In the genomic region with DNA sequence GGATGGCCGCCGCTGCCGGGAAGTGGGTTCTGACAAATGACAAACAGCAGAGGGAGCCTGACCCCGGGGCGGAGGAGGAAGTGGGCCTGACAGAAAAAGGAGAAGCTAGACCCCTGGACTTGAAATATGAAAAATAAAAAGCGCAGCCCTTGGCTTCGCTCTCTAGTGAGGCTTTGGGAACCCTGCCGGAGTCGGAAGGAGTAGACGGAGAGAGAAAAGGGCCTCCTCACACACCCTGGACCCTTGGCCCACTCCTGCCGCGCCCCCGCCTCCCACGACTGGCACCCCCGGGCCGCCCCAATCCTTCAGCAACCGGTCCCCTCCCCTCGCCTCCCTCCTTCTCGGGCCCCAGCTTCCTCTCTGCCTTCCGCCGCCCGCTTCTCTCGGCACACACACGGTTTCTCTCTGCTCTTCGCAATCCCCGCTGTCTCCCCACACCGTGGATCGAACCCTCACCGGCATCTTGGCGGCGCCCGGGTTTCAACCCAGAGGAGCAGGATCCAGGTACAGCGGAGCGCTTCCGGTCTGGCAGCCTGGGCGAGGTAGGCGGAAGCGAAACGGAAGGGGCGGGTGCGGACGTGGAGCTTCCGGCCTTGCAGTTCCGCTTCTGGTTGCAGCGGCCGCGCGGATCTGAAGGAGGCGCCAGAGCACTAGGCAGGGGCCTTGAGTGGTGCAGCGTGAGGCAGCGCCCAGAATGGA, we compare ENCODE assay signal across 1 cellular context.
TF ChIP-seq lines count a peak whose summit lies in the region.

TSS of gene ARPC3 (minus strand) at position 539 of the 699 bp plus-strand sequence. CDS start at position 462, 77 bp downstream.

TF ChIP-seq in HepG2, 621 proteins besides CTCF, POLR2A, EP300 and RAD21 (continued from another document and continues in another):
- TF ChIP-seq, protein P1, sequence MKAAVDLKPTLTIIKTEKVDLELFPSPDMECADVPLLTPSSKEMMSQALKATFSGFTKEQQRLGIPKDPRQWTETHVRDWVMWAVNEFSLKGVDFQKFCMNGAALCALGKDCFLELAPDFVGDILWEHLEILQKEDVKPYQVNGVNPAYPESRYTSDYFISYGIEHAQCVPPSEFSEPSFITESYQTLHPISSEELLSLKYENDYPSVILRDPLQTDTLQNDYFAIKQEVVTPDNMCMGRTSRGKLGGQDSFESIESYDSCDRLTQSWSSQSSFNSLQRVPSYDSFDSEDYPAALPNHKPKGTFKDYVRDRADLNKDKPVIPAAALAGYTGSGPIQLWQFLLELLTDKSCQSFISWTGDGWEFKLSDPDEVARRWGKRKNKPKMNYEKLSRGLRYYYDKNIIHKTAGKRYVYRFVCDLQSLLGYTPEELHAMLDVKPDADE (CRISPR knock-in tag; IDR thresholded peaks at IDR 0.05), result no peak
- TF ChIP-seq SUZ12 (IDR thresholded peaks at IDR 0.05; ENCODE audit: low read depth, low read length) (no peak), SMAD1 (CRISPR knock-in tag; IDR thresholded peaks at IDR 0.05; ENCODE audit: borderline replicate concordance, low read depth) (no peak), ZNF432 (CRISPR knock-in tag; IDR thresholded peaks at IDR 0.05; ENCODE audit: borderline replicate concordance) (no peak), ZNF484 (CRISPR knock-in tag; IDR thresholded peaks at IDR 0.05; ENCODE audit: borderline replicate concordance, low read depth) (no peak), ZNF772 (CRISPR knock-in tag; IDR thresholded peaks at IDR 0.05) (peak; percentile 36; the same call in 1 of the 2 replicates), HIC2 (CRISPR knock-in tag; IDR thresholded peaks at IDR 0.05; ENCODE audit: low read depth) (no peak), ZBTB2 (CRISPR knock-in tag; IDR thresholded peaks at IDR 0.05; ENCODE audit: low read depth) (0 out of 2 replicates have a peak, but pooled peaks have one; percentile 6), RBM39 (IDR thresholded peaks at IDR 0.05; ENCODE audit: low read depth, low read length, poor library complexity, severe bottlenecking) (no peak), ZNF546 (CRISPR knock-in tag; conservative IDR thresholded peaks at IDR 0.05) (peak; percentile 30; the same call in 1 of the 2 replicates), NFATC3 (CRISPR knock-in tag; IDR thresholded peaks at IDR 0.05) (peak; percentile 91; the same call in 1 of the 2 replicates), ZNF552 (CRISPR knock-in tag; IDR thresholded peaks at IDR 0.05; ENCODE audit: borderline replicate concordance) (no peak), ZEB1 (IDR thresholded peaks at IDR 0.05; ENCODE audit: insufficient replicate concordance, low read depth) (peak; percentile 47), REPIN1 (CRISPR knock-in tag; IDR thresholded peaks at IDR 0.05; ENCODE audit: borderline replicate concordance, low read depth) (peak; percentile 68), YY1 (IDR thresholded peaks at IDR 0.05; ENCODE audit: insufficient read depth, insufficient replicate concordance, low read depth, low read length) (peak; percentile 65), TEAD2 (CRISPR knock-in tag; IDR thresholded peaks at IDR 0.05) (no peak), SMC3 (IDR thresholded peaks at IDR 0.05; ENCODE audit: low read length) (peak; percentile 28), SOX6 (IDR thresholded peaks at IDR 0.05) (no peak), SOX6 (CRISPR knock-in tag; IDR thresholded peaks at IDR 0.05) (peak; percentile 51), GZF1 (CRISPR knock-in tag; IDR thresholded peaks at IDR 0.05) (0 out of 2 replicates have a peak, but pooled peaks have one; percentile 33), IRF1 (CRISPR knock-in tag; IDR thresholded peaks at IDR 0.05; ENCODE audit: low read depth) (no peak), POLR2G (IDR thresholded peaks at IDR 0.05; ENCODE audit: low read depth, low read length) (peak; percentile 89), ZNF577 (CRISPR knock-in tag; IDR thresholded peaks at IDR 0.05; ENCODE audit: borderline replicate concordance, low read depth) (no peak), ZNF879 (CRISPR knock-in tag; IDR thresholded peaks at IDR 0.05) (0 out of 2 replicates have a peak, but pooled peaks have one; percentile 60), SALL2 (CRISPR knock-in tag; IDR thresholded peaks at IDR 0.05) (peak; percentile 43; the same call in 1 of the 2 replicates), HCFC1 (IDR thresholded peaks at IDR 0.05; ENCODE audit: low read depth, low read length) (no peak), GFI1 (CRISPR knock-in tag; IDR thresholded peaks at IDR 0.05; ENCODE audit: borderline replicate concordance) (no peak), POGZ (CRISPR knock-in tag; IDR thresholded peaks at IDR 0.05) (peak; percentile 83), ZNF292 (CRISPR knock-in tag; IDR thresholded peaks at IDR 0.05; ENCODE audit: borderline replicate concordance, low read depth) (peak; percentile 51; the same call in 1 of the 2 replicates), ZNF572 (CRISPR knock-in tag; IDR thresholded peaks at IDR 0.05) (0 out of 2 replicates have a peak, but pooled peaks have one; percentile 60), IRF2 (CRISPR knock-in tag; IDR thresholded peaks at IDR 0.05) (peak; percentile 68; the same call in 1 of the 2 replicates), ELK4 (CRISPR knock-in tag; IDR thresholded peaks at IDR 0.05; ENCODE audit: borderline replicate concordance) (peak; percentile 93; the same call in 1 of the 2 replicates), TIGD3 (CRISPR knock-in tag; IDR thresholded peaks at IDR 0.05; ENCODE audit: borderline replicate concordance) (peak; percentile 52; the same call in 1 of the 2 replicates), GLI4 (CRISPR knock-in tag; IDR thresholded peaks at IDR 0.05; ENCODE audit: borderline replicate concordance) (peak; percentile 52; the same call in 1 of the 2 replicates), ZNF205 (CRISPR knock-in tag; IDR thresholded peaks at IDR 0.05) (0 out of 2 replicates have a peak, but pooled peaks have one; percentile 24), RCOR2 (CRISPR knock-in tag; IDR thresholded peaks at IDR 0.05) (0 out of 2 replicates have a peak, but pooled peaks have one; percentile 9), ZMYM2 (CRISPR knock-in tag; IDR thresholded peaks at IDR 0.05) (0 out of 2 replicates have a peak, but pooled peaks have one; percentile 67), ZNF558 (CRISPR knock-in tag; IDR thresholded peaks at IDR 0.05; ENCODE audit: borderline replicate concordance) (no peak), SIX4 (CRISPR knock-in tag; IDR thresholded peaks at IDR 0.05) (no peak), ZC3H13 (CRISPR knock-in tag; IDR thresholded peaks at IDR 0.05) (no peak; the same call in 1 of the 2 replicates), TFAP4 (IDR thresholded peaks at IDR 0.05; ENCODE audit: borderline replicate concordance, low read depth) (peak; percentile 83; the same call in 1 of the 2 replicates)
- TF ChIP-seq, protein P2, sequence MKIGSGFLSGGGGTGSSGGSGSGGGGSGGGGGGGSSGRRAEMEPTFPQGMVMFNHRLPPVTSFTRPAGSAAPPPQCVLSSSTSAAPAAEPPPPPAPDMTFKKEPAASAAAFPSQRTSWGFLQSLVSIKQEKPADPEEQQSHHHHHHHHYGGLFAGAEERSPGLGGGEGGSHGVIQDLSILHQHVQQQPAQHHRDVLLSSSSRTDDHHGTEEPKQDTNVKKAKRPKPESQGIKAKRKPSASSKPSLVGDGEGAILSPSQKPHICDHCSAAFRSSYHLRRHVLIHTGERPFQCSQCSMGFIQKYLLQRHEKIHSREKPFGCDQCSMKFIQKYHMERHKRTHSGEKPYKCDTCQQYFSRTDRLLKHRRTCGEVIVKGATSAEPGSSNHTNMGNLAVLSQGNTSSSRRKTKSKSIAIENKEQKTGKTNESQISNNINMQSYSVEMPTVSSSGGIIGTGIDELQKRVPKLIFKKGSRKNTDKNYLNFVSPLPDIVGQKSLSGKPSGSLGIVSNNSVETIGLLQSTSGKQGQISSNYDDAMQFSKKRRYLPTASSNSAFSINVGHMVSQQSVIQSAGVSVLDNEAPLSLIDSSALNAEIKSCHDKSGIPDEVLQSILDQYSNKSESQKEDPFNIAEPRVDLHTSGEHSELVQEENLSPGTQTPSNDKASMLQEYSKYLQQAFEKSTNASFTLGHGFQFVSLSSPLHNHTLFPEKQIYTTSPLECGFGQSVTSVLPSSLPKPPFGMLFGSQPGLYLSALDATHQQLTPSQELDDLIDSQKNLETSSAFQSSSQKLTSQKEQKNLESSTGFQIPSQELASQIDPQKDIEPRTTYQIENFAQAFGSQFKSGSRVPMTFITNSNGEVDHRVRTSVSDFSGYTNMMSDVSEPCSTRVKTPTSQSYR (CRISPR knock-in tag; IDR thresholded peaks at IDR 0.05; ENCODE audit: borderline replicate concordance), result no peak
- TF ChIP-seq, protein P3, sequence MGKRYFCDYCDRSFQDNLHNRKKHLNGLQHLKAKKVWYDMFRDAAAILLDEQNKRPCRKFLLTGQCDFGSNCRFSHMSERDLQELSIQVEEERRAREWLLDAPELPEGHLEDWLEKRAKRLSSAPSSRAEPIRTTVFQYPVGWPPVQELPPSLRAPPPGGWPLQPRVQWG (CRISPR knock-in tag; IDR thresholded peaks at IDR 0.05; ENCODE audit: borderline replicate concordance, low read depth), result no peak
- TF ChIP-seq, protein P4, sequence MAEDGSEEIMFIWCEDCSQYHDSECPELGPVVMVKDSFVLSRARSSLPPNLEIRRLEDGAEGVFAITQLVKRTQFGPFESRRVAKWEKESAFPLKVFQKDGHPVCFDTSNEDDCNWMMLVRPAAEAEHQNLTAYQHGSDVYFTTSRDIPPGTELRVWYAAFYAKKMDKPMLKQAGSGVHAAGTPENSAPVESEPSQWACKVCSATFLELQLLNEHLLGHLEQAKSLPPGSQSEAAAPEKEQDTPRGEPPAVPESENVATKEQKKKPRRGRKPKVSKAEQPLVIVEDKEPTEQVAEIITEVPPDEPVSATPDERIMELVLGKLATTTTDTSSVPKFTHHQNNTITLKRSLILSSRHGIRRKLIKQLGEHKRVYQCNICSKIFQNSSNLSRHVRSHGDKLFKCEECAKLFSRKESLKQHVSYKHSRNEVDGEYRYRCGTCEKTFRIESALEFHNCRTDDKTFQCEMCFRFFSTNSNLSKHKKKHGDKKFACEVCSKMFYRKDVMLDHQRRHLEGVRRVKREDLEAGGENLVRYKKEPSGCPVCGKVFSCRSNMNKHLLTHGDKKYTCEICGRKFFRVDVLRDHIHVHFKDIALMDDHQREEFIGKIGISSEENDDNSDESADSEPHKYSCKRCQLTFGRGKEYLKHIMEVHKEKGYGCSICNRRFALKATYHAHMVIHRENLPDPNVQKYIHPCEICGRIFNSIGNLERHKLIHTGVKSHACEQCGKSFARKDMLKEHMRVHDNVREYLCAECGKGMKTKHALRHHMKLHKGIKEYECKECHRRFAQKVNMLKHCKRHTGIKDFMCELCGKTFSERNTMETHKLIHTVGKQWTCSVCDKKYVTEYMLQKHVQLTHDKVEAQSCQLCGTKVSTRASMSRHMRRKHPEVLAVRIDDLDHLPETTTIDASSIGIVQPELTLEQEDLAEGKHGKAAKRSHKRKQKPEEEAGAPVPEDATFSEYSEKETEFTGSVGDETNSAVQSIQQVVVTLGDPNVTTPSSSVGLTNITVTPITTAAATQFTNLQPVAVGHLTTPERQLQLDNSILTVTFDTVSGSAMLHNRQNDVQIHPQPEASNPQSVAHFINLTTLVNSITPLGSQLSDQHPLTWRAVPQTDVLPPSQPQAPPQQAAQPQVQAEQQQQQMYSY (CRISPR knock-in tag; IDR thresholded peaks at IDR 0.05), result peak; percentile 58; the same call in 1 of the 2 replicates
